8 cellular contexts compared by ENCODE assay signal in the genomic region with DNA sequence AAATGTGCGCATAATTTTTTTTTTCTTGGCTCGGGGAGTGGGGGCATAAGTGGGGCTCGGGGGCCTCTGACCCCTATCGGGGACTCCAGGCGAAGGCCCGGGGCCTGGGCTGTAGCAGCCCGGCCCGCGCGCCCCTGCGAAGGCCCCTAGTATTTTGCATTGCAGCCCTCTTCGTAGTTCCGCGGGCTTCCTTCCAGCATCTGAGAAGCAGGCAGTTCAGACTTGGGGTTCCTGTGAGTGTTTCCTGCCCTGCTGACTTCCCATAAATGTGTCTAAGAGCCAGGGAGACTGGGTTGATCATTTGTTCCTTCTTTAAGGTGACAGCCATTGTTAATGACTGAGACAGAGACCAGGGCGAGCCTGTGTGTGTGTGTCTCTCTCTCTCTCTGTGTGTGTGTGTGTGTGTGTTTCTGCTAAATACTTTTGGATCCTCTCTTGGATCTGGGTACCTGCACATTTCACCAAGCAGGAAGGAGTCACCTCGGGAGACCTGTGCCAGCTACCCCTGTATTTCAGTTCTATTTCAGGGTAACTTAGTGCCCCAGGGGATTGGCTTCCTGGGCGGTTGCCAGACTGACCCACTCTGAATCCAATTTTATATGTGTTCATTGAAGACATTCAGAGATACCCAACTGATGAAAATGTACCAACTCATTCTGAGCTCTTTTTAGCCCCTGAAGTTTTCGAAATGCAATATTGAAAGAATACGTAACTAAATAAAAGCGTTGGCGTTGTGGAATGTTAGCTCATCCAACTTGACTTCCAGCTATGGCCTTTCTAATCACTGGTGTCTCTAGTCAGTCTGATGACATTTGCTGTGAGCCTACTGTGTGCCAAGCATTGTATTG. TPM values are rescaled to one million over a fixed set of nuclear protein-coding genes. Genes with fewer than 3 reads are reported as not detected.
DNase-seq lines count a peak whose midpoint lies in the region; FAIRE-seq and TF ChIP-seq lines count a peak whose summit lies in the region.

No MANE protein-coding gene starts in this region.

- peak overlapping the region; percentile 83 for H3K4me2 ChIP-seq in Karpas-422 (ENCODE audit: low read depth, low read length, poor library complexity, severe bottlenecking)

- peak overlapping the region; percentile 74 for H3K4me3 ChIP-seq in Karpas-422 (ENCODE audit: low read length)
- peak overlapping the region; percentile 77 for H3K4me3 ChIP-seq in mesodermal cell (ENCODE audit: extremely low read depth, insufficient read depth, low read length, poor library complexity, severe bottlenecking)
- peak overlapping the region; percentile 67 to 87 (median 76) for H3K4me3 ChIP-seq in subcutaneous abdominal adipose tissue (ENCODE audit: low read depth in 1 of 5, low read length in 5 of 5)

- H3K4me1 ChIP-seq in Karpas-422 (ENCODE audit: low read length), result peaks cover 15% of the 10 kb centered on the region
- peaks cover 28% of the 10 kb centered on the region for H3K4me1 ChIP-seq in mesodermal cell (ENCODE audit: control insufficient read depth, insufficient read depth, low read length, poor library complexity, severe bottlenecking)
- H3K4me1 ChIP-seq in subcutaneous abdominal adipose tissue (ENCODE audit: control insufficient read depth in 5 of 5, insufficient read depth in 5 of 5, low read length in 5 of 5), result peaks cover 3 to 22% (median 19%) of the 10 kb centered on the region in 5 donors

- no peaks in the 10 kb centered on the region for H3K9me2 ChIP-seq in Karpas-422 (replicated peaks; ENCODE audit: insufficient read depth, low read length)

- H3K27me3 ChIP-seq in Karpas-422 (ENCODE audit: low read length), result no peaks in the 10 kb centered on the region
- H3K27me3 ChIP-seq in subcutaneous abdominal adipose tissue (ENCODE audit: control insufficient read depth in 5 of 5, insufficient read depth in 4 of 5, low read length in 5 of 5), result no peaks in the 10 kb centered on the region

- 28% methylated on average over 18 to 19 of the region's 21 CpGs for WGBS in mesodermal cell (ENCODE audit: insufficient coverage in 2 of 2), 2 experiments

- peak; percentile 77 for FAIRE-seq in H54 (lab: Jason Lieb, UNC)

- peak; percentile 26 for DNase-seq in NCI-H1436 (lab: John Stamatoyannopoulos, UW)
- DNase-seq in NCI-H1436 treated with DMSO at 0.1 percent for 48 hours (lab: John Stamatoyannopoulos, UW), result no peak
- DNase-seq in H54 (ENCODE audit: insufficient read length, low spot score), result peak; percentile 23
- peak; percentile 82 for DNase-seq in Karpas-422
- DNase-seq in activated CD4-positive, alpha-beta T cell treated with anti-CD3 and anti-CD28 coated beads, Interleukin-2, amount 50 U/mL, for 48 hours, result peak; percentile 25 to 41
- DNase-seq in epidermal melanocyte (ENCODE audit: insufficient read length, low spot score), result peak; percentile 20

- H3K9ac ChIP-seq in Karpas-422 (ENCODE audit: low read length) (peak overlapping the region; percentile 88), subcutaneous abdominal adipose tissue (ENCODE audit: low read length in 5 of 5) (peak overlapping the region; percentile 69 to 84 (median 74))

- TF ChIP-seq POLR2A in H54 (IDR thresholded peaks at IDR 0.05; ENCODE audit: low read depth, low read length), result no peak

- no peaks in the 10 kb centered on the region for H3K36me3 ChIP-seq in Karpas-422 (ENCODE audit: insufficient read depth, low read length)
- H3K36me3 ChIP-seq in mesodermal cell (ENCODE audit: control insufficient read depth, insufficient read depth, low read length), result no peaks in the 10 kb centered on the region
- H3K36me3 ChIP-seq in subcutaneous abdominal adipose tissue (ENCODE audit: control insufficient read depth in 5 of 5, insufficient read depth in 5 of 5, low read length in 5 of 5), result no peaks in the 10 kb centered on the region

- no peaks in the 10 kb centered on the region for H3K79me2 ChIP-seq in Karpas-422 (ENCODE audit: low read length)

- H3K9me3 ChIP-seq in Karpas-422 (ENCODE audit: low read length) (no peaks in the 10 kb centered on the region), mesodermal cell (ENCODE audit: control insufficient read depth, low read length) (peaks cover 8% of the 10 kb centered on the region), subcutaneous abdominal adipose tissue (ENCODE audit: control insufficient read depth in 5 of 5, low read length in 5 of 5) (peaks cover 0 to 35% (median 7%) of the 10 kb centered on the region in 5 donors)

- peaks cover 8% of the 10 kb centered on the region; the same call in 1 of the 2 replicates for H4K20me1 ChIP-seq in Karpas-422 (ENCODE audit: insufficient read depth, low read depth, low read length)

- peak overlapping the region; percentile 67 for H2AFZ ChIP-seq in Karpas-422 (ENCODE audit: low read length)

- no peak overlapping the region; the same call in 1 of the 2 replicates for H3K27ac ChIP-seq in Karpas-422 (ENCODE audit: low read length)
- peak overlapping the region; percentile 83 for H3K27ac ChIP-seq in mesodermal cell (ENCODE audit: low read depth, low read length, severe bottlenecking)
- H3K27ac ChIP-seq in subcutaneous abdominal adipose tissue (ENCODE audit: low read depth, low read length), result peak overlapping the region; percentile 80

RNA-seq across cellular contexts. Expression of gene MSRB2, which starts 0.8 kb away (rescaled TPM):
- 9.7 and 12.3 TPM in 2 replicates for total RNA-seq in Karpas-422 (2014; rRNA removed; shearing (Covaris generic); ENCODE audit: low replicate concordance)
- polyA plus RNA-seq in mesodermal cell (2013, experiment 1 of 2), result 47.9 TPM
- polyA plus RNA-seq in mesodermal cell (2013, experiment 2 of 2), result 42.0 TPM
